In genomic region chr15:67829647-67830504, GRCh38 we compare ENCODE assay signal across 2 cellular contexts.
TF ChIP-seq lines count a peak whose summit lies in the region.

No MANE protein-coding gene starts in this region.

TF ChIP-seq in GM23338, 12 proteins besides CTCF, POLR2A, EP300 and RAD21:
- TF ChIP-seq REST (IDR thresholded peaks at IDR 0.05; ENCODE audit: unreplicated experiment) = no peak
- TF ChIP-seq JUNB (IDR thresholded peaks at IDR 0.05; ENCODE audit: unreplicated experiment) = no peak
- TF ChIP-seq EZH2 (IDR thresholded peaks at IDR 0.05; ENCODE audit: low read depth, unreplicated experiment) = peak; percentile 95
- TF ChIP-seq ETS1 (IDR thresholded peaks at IDR 0.05) = no peak
- peak; percentile 66 for TF ChIP-seq EZH2phosphoT487 (IDR thresholded peaks at IDR 0.05; ENCODE audit: unreplicated experiment)

TF ChIP-seq in GM12878, 131 proteins besides CTCF, POLR2A, EP300 and RAD21:
- TF ChIP-seq CREM (IDR thresholded peaks at IDR 0.05; ENCODE audit: low read depth) = no peak
- TF ChIP-seq MYB (IDR thresholded peaks at IDR 0.05; ENCODE audit: borderline replicate concordance, low read depth, low read length) = no peak
- no peak for TF ChIP-seq CHD2 (IDR thresholded peaks at IDR 0.05; ENCODE audit: borderline replicate concordance, low read depth, low read length)
- peak; percentile 51 for TF ChIP-seq HDAC6 (IDR thresholded peaks at IDR 0.05; ENCODE audit: unreplicated experiment)
